1 cellular context compared by ENCODE assay signal in genomic region chr2:20562540-20563225, GRCh38.
TF ChIP-seq lines count a peak whose summit lies in the region.

No MANE protein-coding gene starts in this region.

TF ChIP-seq in K562, 482 proteins besides CTCF, POLR2A, EP300 and RAD21:
- TF ChIP-seq, protein P1, sequence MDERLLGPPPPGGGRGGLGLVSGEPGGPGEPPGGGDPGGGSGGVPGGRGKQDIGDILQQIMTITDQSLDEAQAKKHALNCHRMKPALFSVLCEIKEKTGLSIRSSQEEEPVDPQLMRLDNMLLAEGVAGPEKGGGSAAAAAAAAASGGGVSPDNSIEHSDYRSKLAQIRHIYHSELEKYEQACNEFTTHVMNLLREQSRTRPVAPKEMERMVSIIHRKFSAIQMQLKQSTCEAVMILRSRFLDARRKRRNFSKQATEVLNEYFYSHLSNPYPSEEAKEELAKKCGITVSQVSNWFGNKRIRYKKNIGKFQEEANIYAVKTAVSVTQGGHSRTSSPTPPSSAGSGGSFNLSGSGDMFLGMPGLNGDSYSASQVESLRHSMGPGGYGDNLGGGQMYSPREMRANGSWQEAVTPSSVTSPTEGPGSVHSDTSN (CRISPR knock-in tag; IDR thresholded peaks at IDR 0.05; ENCODE audit: low read depth) = no peak
- TF ChIP-seq, protein P1 (tag; conservative IDR thresholded peaks at IDR 0.05; ENCODE audit: low read depth) = peak; percentile 39; the same call in 1 of the 2 replicates
- TF ChIP-seq HEY1 (CRISPR knock-in tag; IDR thresholded peaks at IDR 0.05; ENCODE audit: borderline replicate concordance) = no peak
- TF ChIP-seq ZBTB7A (IDR thresholded peaks at IDR 0.05; ENCODE audit: borderline replicate concordance, control insufficient read depth, low read depth, low read length) = no peak
- peak; percentile 40 for TF ChIP-seq MEIS2 (IDR thresholded peaks at IDR 0.05; ENCODE audit: partially characterized antibody)
- no peak for TF ChIP-seq CBX3 (IDR thresholded peaks at IDR 0.05; ENCODE audit: borderline replicate concordance in 1 of 2, low read length in 2 of 2)
- no peak for TF ChIP-seq MBD2 (IDR thresholded peaks at IDR 0.05; ENCODE audit: borderline replicate concordance, low read depth)
- TF ChIP-seq, protein P2, sequence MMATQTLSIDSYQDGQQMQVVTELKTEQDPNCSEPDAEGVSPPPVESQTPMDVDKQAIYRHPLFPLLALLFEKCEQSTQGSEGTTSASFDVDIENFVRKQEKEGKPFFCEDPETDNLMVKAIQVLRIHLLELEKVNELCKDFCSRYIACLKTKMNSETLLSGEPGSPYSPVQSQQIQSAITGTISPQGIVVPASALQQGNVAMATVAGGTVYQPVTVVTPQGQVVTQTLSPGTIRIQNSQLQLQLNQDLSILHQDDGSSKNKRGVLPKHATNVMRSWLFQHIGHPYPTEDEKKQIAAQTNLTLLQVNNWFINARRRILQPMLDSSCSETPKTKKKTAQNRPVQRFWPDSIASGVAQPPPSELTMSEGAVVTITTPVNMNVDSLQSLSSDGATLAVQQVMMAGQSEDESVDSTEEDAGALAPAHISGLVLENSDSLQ (IDR thresholded peaks at IDR 0.05) = peak; percentile 70
- TF ChIP-seq CXXC5 (CRISPR knock-in tag; IDR thresholded peaks at IDR 0.05) = no peak
